Comparison of ENCODE assay signal across 25 cellular contexts in genomic region chr6:110232456-110232855, GRCh38. TPM values are rescaled to one million over a fixed set of nuclear protein-coding genes. Genes with fewer than 3 reads are reported as not detected.
DNase-seq lines count a peak whose midpoint lies in the region; ATAC-seq and TF ChIP-seq lines count a peak whose summit lies in the region.
"Had no signal": no experiment of that assay in that cellular context is flagged by ENCODE, and none has a peak within 500 bp of the region (broad histone marks: within the 10 kb centered on the region; RNA-seq: fewer than 3 reads in every experiment).

No MANE protein-coding gene starts in this region.

- no peaks in the 10 kb centered on the region for H3K4me1 Mint-ChIP-seq in stimulated activated memory B cell treated with anti-CD40 and anti-IgM and Interleukin-4, amounts not matched to agents 10 μg/mL and 1 μg/mL and 100 μg/mL, for 72 hours
- H3K4me1 Mint-ChIP-seq: nephron progenitor cell had no signal

- no peak for ATAC-seq in stimulated activated memory B cell treated with anti-CD40 and anti-IgM and Interleukin-4, amounts not matched to agents 10 μg/mL and 1 μg/mL and 100 μg/mL, for 72 hours
- ATAC-seq in GM18858 (IDR thresholded peaks at IDR 0.05; ENCODE audit: unreplicated experiment): no peak
- ATAC-seq: activated CD8-positive, alpha-beta T cell treated with anti-CD3 and anti-CD28 coated beads for 36 hours; activated T-cell treated with anti-CD3 and anti-CD28 coated beads, Interleukin-2, amount 50 U/mL, for 72 hours; HCT116; psoas muscle had no signal

- H3K4me3 ChIP-seq in fibroblast of mammary gland (ENCODE audit: control insufficient read depth, low read depth, low read length): no peak overlapping the region
- H3K4me3 ChIP-seq: psoas muscle had no signal

- no peak for TF ChIP-seq CTCF in fibroblast of mammary gland (conservative IDR thresholded peaks at IDR 0.05; ENCODE audit: control insufficient read depth, insufficient read depth, low read depth, low read length)

- no peaks in the 10 kb centered on the region for H3K9me3 Mint-ChIP-seq in stimulated activated memory B cell treated with anti-CD40 and anti-IgM and Interleukin-4, amounts not matched to agents 10 μg/mL and 1 μg/mL and 100 μg/mL, for 72 hours
- H3K9me3 Mint-ChIP-seq: activated CD8-positive, alpha-beta T cell treated with anti-CD3 and anti-CD28 coated beads for 36 hours; activated naive CD8-positive, alpha-beta T cell treated with anti-CD3 and anti-CD28 coated beads, Interleukin-2, amount 10 ng/mL, durations not matched to agents 7 days and 5 days; activated T-cell treated with anti-CD3 and anti-CD28 coated beads, Interleukin-2, amount 50 U/mL, for 72 hours; CD4-positive, alpha-beta memory T cell had no signal

- H3K4me3 Mint-ChIP-seq in stimulated activated memory B cell treated with anti-CD40 and anti-IgM and Interleukin-4, amounts not matched to agents 10 μg/mL and 1 μg/mL and 100 μg/mL, for 72 hours: no peak overlapping the region
- H3K4me3 Mint-ChIP-seq: activated CD8-positive, alpha-beta T cell treated with anti-CD3 and anti-CD28 coated beads for 36 hours; activated naive CD8-positive, alpha-beta T cell treated with anti-CD3 and anti-CD28 coated beads, Interleukin-2, amount 10 ng/mL, durations not matched to agents 7 days and 5 days; activated T-cell treated with anti-CD3 and anti-CD28 coated beads, Interleukin-2, amount 50 U/mL, for 72 hours; nephron progenitor cell had no signal

- peak overlapping the region; percentile 48 for H3K27ac Mint-ChIP-seq in stimulated activated memory B cell treated with anti-CD40 and anti-IgM and Interleukin-4, amounts not matched to agents 10 μg/mL and 1 μg/mL and 100 μg/mL, for 72 hours
- H3K27ac Mint-ChIP-seq: activated CD8-positive, alpha-beta T cell treated with anti-CD3 and anti-CD28 coated beads for 36 hours; activated T-cell treated with anti-CD3 and anti-CD28 coated beads, Interleukin-2, amount 50 U/mL, for 72 hours; nephron progenitor cell had no signal

- peak; percentile 54 for DNase-seq in EL
- peak; percentile 40 for DNase-seq in M059J (ENCODE audit: low read depth)
- peak; percentile 53 for DNase-seq in fibroblast of mammary gland (ENCODE audit: low read depth)
- DNase-seq in COR-L47 (lab: John Stamatoyannopoulos, UW): no peak
- no peak for DNase-seq in NCI-H510A (lab: John Stamatoyannopoulos, UW)
- DNase-seq: activated CD4-positive, CD25-positive, alpha-beta regulatory T cell; activated CD8-positive, alpha-beta T cell treated with anti-CD3 and anti-CD28 coated beads for 36 hours; activated naive CD8-positive, alpha-beta T cell treated with anti-CD3 and anti-CD28 coated beads, Interleukin-2, amount 10 ng/mL, durations not matched to agents 7 days and 5 days; activated T-cell treated with anti-CD3 and anti-CD28 coated beads, Interleukin-2, amount 50 U/mL, for 72 hours; caudate nucleus; CD4-positive, alpha-beta memory T cell; DND-41; effector CD8-positive, alpha-beta T cell; hypothalamus; KG1; NCI-H1092; NCI-H748 treated with DMSO at 0.1 percent for 48 hours; nephron progenitor cell; OCI-M1; psoas muscle; SHP77; T-helper 2 cell had no signal

- peaks cover 18% of the 10 kb centered on the region for H3K36me3 Mint-ChIP-seq in stimulated activated memory B cell treated with anti-CD40 and anti-IgM and Interleukin-4, amounts not matched to agents 10 μg/mL and 1 μg/mL and 100 μg/mL, for 72 hours

- H3K27me3 Mint-ChIP-seq in stimulated activated memory B cell treated with anti-CD40 and anti-IgM and Interleukin-4, amounts not matched to agents 10 μg/mL and 1 μg/mL and 100 μg/mL, for 72 hours: no peaks in the 10 kb centered on the region
- H3K27me3 Mint-ChIP-seq: activated CD8-positive, alpha-beta T cell treated with anti-CD3 and anti-CD28 coated beads for 36 hours; activated naive CD8-positive, alpha-beta T cell treated with anti-CD3 and anti-CD28 coated beads, Interleukin-2, amount 10 ng/mL, durations not matched to agents 7 days and 5 days; CD4-positive, alpha-beta memory T cell had no signal

RNA-seq across cellular contexts. Expression of gene CDC40, which starts 52.2 kb away (rescaled TPM):
- 23.3 and 27.9 TPM in 2 replicates for total RNA-seq in M059J (2014; rRNA removed; shearing (Covaris generic))

RNA-seq across cellular contexts. Expression of gene WASF1, which starts 53.0 kb away (rescaled TPM):
- 25.2 and 26.2 TPM in 2 replicates for total RNA-seq in M059J (2014; rRNA removed; shearing (Covaris generic))

Comparison
In these comparisons a context has a peak if more than half of its experiments do, and no peak if none do; other contexts are left out.
1. DNase-seq: peak in EL (single experiment), M059J (single experiment) and fibroblast of mammary gland (single experiment); none in COR-L47 (single experiment) and NCI-H510A (single experiment).